In genomic region chr15:85539491-85539890, GRCh38 we compare ENCODE assay signal across 15 cellular contexts.
DNase-seq lines count a peak whose midpoint lies in the region; ATAC-seq and TF ChIP-seq lines count a peak whose summit lies in the region.
"Had no signal": no experiment of that assay in that cellular context is flagged by ENCODE, and none has a peak within 500 bp of the region (broad histone marks: within the 10 kb centered on the region; RNA-seq: fewer than 3 reads in every experiment).

No MANE protein-coding gene starts in this region.

- H3K4me1 Mint-ChIP-seq in IgD-negative memory B cell (peaks cover 71 to 80% (median 75%) of the 10 kb centered on the region in 3 donors), T-helper 17 cell (peaks cover 57% of the 10 kb centered on the region), naive B cell (peaks cover 76 to 94% (median 86%) of the 10 kb centered on the region in 3 donors)
- H3K4me1 Mint-ChIP-seq in activated CD4-positive, alpha-beta memory T cell treated with anti-CD3 and anti-CD28 coated beads for 36 hours (ENCODE audit: low read depth): peaks cover 60% of the 10 kb centered on the region

- DNase-seq in NCI-H748 (lab: John Stamatoyannopoulos, UW; ENCODE audit: unreplicated experiment) (peak; percentile 29), NCI-H748 treated with DMSO at 0.1 percent for 48 hours (lab: John Stamatoyannopoulos, UW) (no peak), T-helper 17 cell (no peak), naive B cell (no peak), smooth muscle cell (lab: John Stamatoyannopoulos, UW; ENCODE audit: unreplicated experiment) (no peak)
- DNase-seq in activated CD4-positive, alpha-beta memory T cell treated with anti-CD3 and anti-CD28 coated beads for 36 hours: no peak
- DNase-seq: CD8-positive, alpha-beta T cell; EL; H7; NCI-H2081; NCI-H2227 treated with DMSO at 0.1 percent for 48 hours; NCI-H526 treated with DMSO at 0.1 percent for 48 hours had no signal

- H3F3A ChIP-seq in smooth muscle cell (ENCODE audit: low read depth): no peaks in the 10 kb centered on the region

- H3K4me3 Mint-ChIP-seq in IgD-negative memory B cell (peak overlapping the region; percentile 15 to 78 (median 42)), T-helper 17 cell (peak overlapping the region; percentile 28), naive B cell (peak overlapping the region; percentile 4 to 80 (median 66))
- H3K4me3 Mint-ChIP-seq in activated CD4-positive, alpha-beta memory T cell treated with anti-CD3 and anti-CD28 coated beads for 36 hours: no peak overlapping the region
- H3K4me3 Mint-ChIP-seq: CD8-positive, alpha-beta T cell had no signal

- H3K27ac ChIP-seq in smooth muscle cell (ENCODE audit: low read depth): no peak overlapping the region

- H3K4me1 ChIP-seq in smooth muscle cell (ENCODE audit: low read depth): no peaks in the 10 kb centered on the region

- TF ChIP-seq CTCF in smooth muscle cell (IDR thresholded peaks at IDR 0.05; ENCODE audit: borderline replicate concordance, insufficient read depth, poor library complexity, severe bottlenecking): no peak

- intact Hi-C loops in activated CD4-positive, alpha-beta memory T cell treated with anti-CD3 and anti-CD28 coated beads for 36 hours (cut with micrococcal nuclease): no loop called here

- H3K9me3 Mint-ChIP-seq in IgD-negative memory B cell (no peaks in the 10 kb centered on the region), naive B cell (no peaks in the 10 kb centered on the region)
- no peaks in the 10 kb centered on the region for H3K9me3 Mint-ChIP-seq in activated CD4-positive, alpha-beta memory T cell treated with anti-CD3 and anti-CD28 coated beads for 36 hours
- H3K9me3 Mint-ChIP-seq: CD8-positive, alpha-beta T cell had no signal

- no peak overlapping the region for H3K9ac ChIP-seq in smooth muscle cell (ENCODE audit: low read depth)

- CTCF ChIA-PET in activated CD4-positive, alpha-beta memory T cell treated with anti-CD3 and anti-CD28 coated beads for 36 hours (lab: Charles Lee): interaction anchor here (1.1 to 1.3 kb wide), 2 partner anchors 8 to 243 kb away, joined by 3 read pairs; no protein-coding TSS in a partner anchor

- peaks cover 27% of the 10 kb centered on the region for H3K79me2 ChIP-seq in smooth muscle cell (ENCODE audit: low read depth)

- H2AFZ ChIP-seq in smooth muscle cell (ENCODE audit: low read depth): no peak overlapping the region

- peak overlapping the region; percentile 50 to 83 (median 71) for H3K27ac Mint-ChIP-seq in IgD-negative memory B cell
- H3K27ac Mint-ChIP-seq in T-helper 17 cell: peak overlapping the region; percentile 89
- peak overlapping the region; percentile 54 to 95 (median 88) for H3K27ac Mint-ChIP-seq in naive B cell
- no peak overlapping the region for H3K27ac Mint-ChIP-seq in activated CD4-positive, alpha-beta memory T cell treated with anti-CD3 and anti-CD28 coated beads for 36 hours
- H3K27ac Mint-ChIP-seq: CD8-positive, alpha-beta T cell had no signal

- no peak for ATAC-seq in T-helper 17 cell
- peak; percentile 19 to 24 for ATAC-seq in naive B cell (ENCODE audit: low read depth in 2 of 2)
- ATAC-seq in GM19467 (IDR thresholded peaks at IDR 0.05; ENCODE audit: unreplicated experiment): no peak
- ATAC-seq: CD8-positive, alpha-beta T cell; HepG2 had no signal

- H3K36me3 Mint-ChIP-seq in IgD-negative memory B cell (peaks cover 15% of the 10 kb centered on the region), T-helper 17 cell (ENCODE audit: low read depth) (peaks cover 8% of the 10 kb centered on the region), naive B cell (peaks cover 0 to 9% of the 10 kb centered on the region in 2 donors)
- H3K36me3 Mint-ChIP-seq in activated CD4-positive, alpha-beta memory T cell treated with anti-CD3 and anti-CD28 coated beads for 36 hours: peaks cover 5% of the 10 kb centered on the region

- no peaks in the 10 kb centered on the region for H3K36me3 ChIP-seq in smooth muscle cell (ENCODE audit: low read depth)

- POLR2A ChIA-PET in activated CD4-positive, alpha-beta memory T cell treated with anti-CD3 and anti-CD28 coated beads for 36 hours (lab: Charles Lee): no interaction called here

- H4K20me1 ChIP-seq in smooth muscle cell (ENCODE audit: low read depth): peaks cover 65% of the 10 kb centered on the region

- no peak overlapping the region for H3K4me2 ChIP-seq in smooth muscle cell

- H3K9me3 ChIP-seq in T-helper 17 cell (ENCODE audit: control insufficient read depth, low read length, poor library complexity, severe bottlenecking) (no peaks in the 10 kb centered on the region), smooth muscle cell (replicated peaks; ENCODE audit: low read depth) (no peaks in the 10 kb centered on the region)

- H3K4me3 ChIP-seq in smooth muscle cell: no peak overlapping the region

- H3K27me3 Mint-ChIP-seq in IgD-negative memory B cell (no peaks in the 10 kb centered on the region), T-helper 17 cell (no peaks in the 10 kb centered on the region), naive B cell (no peaks in the 10 kb centered on the region)
- H3K27me3 Mint-ChIP-seq in activated CD4-positive, alpha-beta memory T cell treated with anti-CD3 and anti-CD28 coated beads for 36 hours: no peaks in the 10 kb centered on the region

- no peaks in the 10 kb centered on the region for H3K27me3 ChIP-seq in smooth muscle cell (ENCODE audit: low read depth)

Comparison
In these comparisons a context has a peak if more than half of its experiments do, and no peak if none do; other contexts are left out.
1. ATAC-seq: peak in naive B cell (2 of 2); none in T-helper 17 cell (single experiment) and GM19467 (single experiment).